In genomic region chr5:114191441-114191840, GRCh38 we compare ENCODE assay signal across 20 cellular contexts.
DNase-seq lines count a peak whose midpoint lies in the region; ATAC-seq and TF ChIP-seq lines count a peak whose summit lies in the region.
"Had no signal": no experiment of that assay in that cellular context is flagged by ENCODE, and none has a peak within 500 bp of the region (broad histone marks: within the 10 kb centered on the region; RNA-seq: fewer than 3 reads in every experiment).

No MANE protein-coding gene starts in this region.

- peaks cover 12% of the 10 kb centered on the region for H3K4me1 ChIP-seq in ACC112 (ENCODE audit: control insufficient read depth, insufficient read depth, low read length, unreplicated experiment)
- H3K4me1 ChIP-seq in gastroesophageal sphincter = no peaks in the 10 kb centered on the region
- H3K4me1 ChIP-seq: A549 had no signal

- H3K27ac ChIP-seq in ACC112 (ENCODE audit: low read depth, low read length) = peak overlapping the region; percentile 26; the same call in 1 of the 2 replicates
- H3K27ac ChIP-seq in gastroesophageal sphincter = no peak overlapping the region
- H3K27ac ChIP-seq: A549 had no signal

- TF ChIP-seq CTCF in gastroesophageal sphincter (IDR thresholded peaks at IDR 0.05) = no peak

- no peaks in the 10 kb centered on the region for H3K36me3 ChIP-seq in ACC112 (ENCODE audit: insufficient read depth, low read length)
- no peaks in the 10 kb centered on the region for H3K36me3 ChIP-seq in gastroesophageal sphincter

- 0 to 58% methylated on average over 1 of the region's 1 CpG for WGBS in gastroesophageal sphincter (ENCODE audit: low coverage in 1 of 2), 2 donors

- no peak overlapping the region for H2AFZ ChIP-seq in ACC112 (ENCODE audit: low read length, unreplicated experiment)

- no peaks in the 10 kb centered on the region for H3K9me3 ChIP-seq in gastroesophageal sphincter
- H3K9me3 ChIP-seq: A549 had no signal

- DNase-seq in EL = peak; percentile 37
- peak; percentile 38 for DNase-seq in M059J (ENCODE audit: low read depth)
- peak; percentile 21 for DNase-seq in iris pigment epithelial cell (ENCODE audit: low read depth)
- DNase-seq in DMS 273 (lab: John Stamatoyannopoulos, UW; ENCODE audit: unreplicated experiment) = no peak
- DNase-seq in activated effector memory CD4-positive, alpha-beta T cell treated with Interleukin-2 at 50 U/mL for 16 hours = no peak
- DNase-seq: C1 segment of cervical spinal cord; CD4-positive, alpha-beta memory T cell; COR-L47; DMS 273 treated with DMSO at 0.1 percent for 48 hours; DMS79 treated with DMSO at 0.1 percent for 48 hours; KG1; MM.1S; NCI-H2029 treated with DMSO at 0.1 percent for 48 hours; NCI-H446 treated with DMSO at 0.1 percent for 48 hours; NCI-H526 treated with DMSO at 0.1 percent for 48 hours; RPMI8226; SHP77 treated with DMSO at 0.1 percent for 48 hours had no signal

- ATAC-seq in gastroesophageal sphincter = no peak
- ATAC-seq: A549 had no signal

- H3K27me3 ChIP-seq in ACC112 (ENCODE audit: insufficient read depth, low read length) (no peaks in the 10 kb centered on the region), gastroesophageal sphincter (no peaks in the 10 kb centered on the region)

- no peak overlapping the region for H3K4me3 ChIP-seq in ACC112 (ENCODE audit: low read depth, low read length)
- H3K4me3 ChIP-seq in gastroesophageal sphincter = no peak overlapping the region
- H3K4me3 ChIP-seq: A549 had no signal

- no peak for TF ChIP-seq POLR2A in gastroesophageal sphincter (IDR thresholded peaks at IDR 0.05)

- no peaks in the 10 kb centered on the region for H3K79me2 ChIP-seq in ACC112 (ENCODE audit: control insufficient read depth, insufficient read depth, low read length, unreplicated experiment)

- no peak for TF ChIP-seq EP300 in gastroesophageal sphincter (IDR thresholded peaks at IDR 0.05)

Comparison
In these comparisons a context has a peak if more than half of its experiments do, and no peak if none do; other contexts are left out.
1. DNase-seq: peak in EL (single experiment), M059J (single experiment) and iris pigment epithelial cell (single experiment); none in DMS 273 (single experiment) and activated effector memory CD4-positive, alpha-beta T cell treated with Interleukin-2 at 50 U/mL for 16 hours (single experiment).